9 cellular contexts compared by ENCODE assay signal in genomic region chr7:55065511-55066229, GRCh38. TPM values are rescaled to one million over a fixed set of nuclear protein-coding genes. Genes with fewer than 3 reads are reported as not detected.
DNase-seq lines count a peak whose midpoint lies in the region; ATAC-seq and TF ChIP-seq lines count a peak whose summit lies in the region.
"Had no signal": no experiment of that assay in that cellular context is flagged by ENCODE, and none has a peak within 500 bp of the region (broad histone marks: within the 10 kb centered on the region; RNA-seq: fewer than 3 reads in every experiment).

No MANE protein-coding gene starts in this region.

- no peaks in the 10 kb centered on the region for H3K79me2 ChIP-seq in OCI-LY7 (ENCODE audit: insufficient read depth, low read depth, low read length)

- no peaks in the 10 kb centered on the region for H3K9me2 ChIP-seq in OCI-LY7 (ENCODE audit: insufficient read depth, low read length)

- CTCF ChIA-PET in OCI-LY7 (lab: Charles Lee; ENCODE audit: unreplicated experiment), result no interaction called here

- DNase-seq in SK-N-MC (ENCODE audit: low read depth, low spot score) (no peak), left cardiac atrium (no peak), stomach (no peak), OCI-LY7 (ENCODE audit: low spot score) (no peak), UCSD-AML1 (lab: John Stamatoyannopoulos, UW; ENCODE audit: unreplicated experiment) (no peak), COR-L47 (lab: John Stamatoyannopoulos, UW) (no peak), AML-193 (lab: John Stamatoyannopoulos, UW) (no peak)

- H3K4me1 ChIP-seq in stomach (peaks cover 10 to 41% (median 28%) of the 10 kb centered on the region in 4 donors), OCI-LY7 (ENCODE audit: insufficient read depth, low read length, poor library complexity, severe bottlenecking) (no peaks in the 10 kb centered on the region)

- intact Hi-C loops in left cardiac atrium (cut with DNase I) (no loop called here), stomach (cut with DNase I; ENCODE audit: low total_unique reads) (no loop called here), OCI-LY7 (cut with micrococcal nuclease; ENCODE audit: unreplicated experiment) (no loop called here)

- H3K27ac ChIP-seq in SK-N-MC (peak overlapping the region; percentile 42; the same call in 1 of the 2 replicates), stomach (peak overlapping the region; percentile 64 to 85 (median 79)), OCI-LY7 (ENCODE audit: low read depth, low read length, poor library complexity, severe bottlenecking) (no peak overlapping the region)

- no peak for TF ChIP-seq EP300 in stomach (IDR thresholded peaks at IDR 0.05)

- H3K4me3 ChIP-seq in SK-N-MC (peak overlapping the region; percentile 16; the same call in 1 of the 2 replicates), stomach (no peak overlapping the region), OCI-LY7 (ENCODE audit: low read depth, low read length, poor library complexity, severe bottlenecking) (no peak overlapping the region)

- H3K4me2 ChIP-seq in OCI-LY7 (ENCODE audit: low read length), result no peak overlapping the region

- 58 to 75% (median 60%) methylated on average over 10 of the region's 10 CpGs for WGBS in stomach, 5 donors

- TF ChIP-seq CTCF in stomach (IDR thresholded peaks at IDR 0.05) (no peak), OCI-LY7 (conservative IDR thresholded peaks at IDR 0.05; ENCODE audit: low read length) (no peak)

- TF ChIP-seq POLR2A in stomach (IDR thresholded peaks at IDR 0.05), result no peak

- H3K9ac ChIP-seq in SK-N-MC (ENCODE audit: insufficient read length), result no peak overlapping the region

- POLR2A ChIA-PET in OCI-LY7 (lab: Charles Lee), result interaction anchor here (0.6 kb wide), 1 partner anchor 27 kb away, joined by 3 read pairs; no protein-coding TSS in a partner anchor

- ATAC-seq in GM21717 (IDR thresholded peaks at IDR 0.05; ENCODE audit: unreplicated experiment) (peak; percentile 53), left cardiac atrium (peak; percentile 76 to 84)

- no peaks in the 10 kb centered on the region for H4K20me1 ChIP-seq in OCI-LY7 (ENCODE audit: insufficient read depth, low read length)

- no peaks in the 10 kb centered on the region for H3K27me3 ChIP-seq in stomach

- no peaks in the 10 kb centered on the region for H3K36me3 ChIP-seq in SK-N-MC (ENCODE audit: insufficient read depth, low read length)
- peaks cover 0 to 3% (median 0%) of the 10 kb centered on the region in 4 donors for H3K36me3 ChIP-seq in stomach
- H3K36me3 ChIP-seq in OCI-LY7 (ENCODE audit: insufficient read depth, low read length), result no peaks in the 10 kb centered on the region

- H3K9me3 ChIP-seq in SK-N-MC (ENCODE audit: low read depth, low read length) (no peaks in the 10 kb centered on the region), stomach (no peaks in the 10 kb centered on the region), OCI-LY7 (ENCODE audit: low read length) (no peaks in the 10 kb centered on the region)

- no TSS peak for BruUV-seq in OCI-LY7 (replicated peaks; lab: Mats Ljungman, UMichigan)

- H2AFZ ChIP-seq in OCI-LY7 (ENCODE audit: low read length), result no peak overlapping the region

RNA-seq across cellular contexts. Expression of gene EGFR, which starts 46.9 kb away (rescaled TPM):
- 10 to 100 TPM; 23.3 to 26.6 TPM for total RNA-seq in left cardiac atrium
- 10 to 100 TPM; 31.7 to 43.4 (median 35.2) TPM for total RNA-seq in stomach
- 10 to 100 TPM in 1 of 3 donors, 1 to 10 TPM in 2; 3.4 to 10.9 (median 3.5) TPM for polyA plus RNA-seq in stomach
- 0.18 TPM in 1 of 2 replicates, not detected in the other for total RNA-seq in OCI-LY7 (2014; rRNA removed; shearing (Covaris generic))
- total RNA-seq in OCI-LY7 (2022), result 0.15 and 0.27 TPM in 2 replicates
- total RNA-seq: T-helper 1 cell treated with Interleukin-12 subunit alpha and Interleukin-12 subunit beta and Interleukin-4 antibody, amounts not matched to agents 30 ng/mL and 1 ng/mL, for 36 hours had no signal

Comparison
In these comparisons a context has a peak if more than half of its experiments do, and no peak if none do; other contexts are left out.
1. RNA of gene EGFR, which starts 46.9 kb away (total RNA-seq): 31.7 to 43.4 TPM in stomach and 23.3 to 26.6 TPM in left cardiac atrium; 0.15 to 0.27 TPM in OCI-LY7; every median in the first group is over 10 times any median in the second.